8 cellular contexts compared by ENCODE assay signal in genomic region chr11:15074206-15075161, GRCh38. TPM values are rescaled to one million over a fixed set of nuclear protein-coding genes. Genes with fewer than 3 reads are reported as not detected.
DNase-seq lines count a peak whose midpoint lies in the region; ATAC-seq and TF ChIP-seq lines count a peak whose summit lies in the region.

No MANE protein-coding gene starts in this region.

- peak; percentile 65 for TF ChIP-seq CTCF in lung (IDR thresholded peaks at IDR 0.05; ENCODE audit: control extremely low read depth, extremely low read depth)

- no peak overlapping the region for H3K9ac ChIP-seq in BLaER1

- H4K20me1 ChIP-seq in BLaER1, result no peaks in the 10 kb centered on the region

- WGBS in ectodermal cell, 2 experiments, result 10 to 11% methylated on average over 33 of the region's 33 CpGs
- 4 to 5% methylated on average over 33 of the region's 33 CpGs for WGBS in lung, 2 donors

- no peak overlapping the region for H3K27ac ChIP-seq in BLaER1
- H3K27ac ChIP-seq in ectodermal cell (ENCODE audit: insufficient read depth, low read depth, low read length, poor library complexity, severe bottlenecking), result no peak overlapping the region
- no peak overlapping the region for H3K27ac ChIP-seq in lung (ENCODE audit: low read depth in 1 of 2, low read length in 1 of 2)

- no peaks in the 10 kb centered on the region for H3K27me3 ChIP-seq in BLaER1
- peaks cover 34% of the 10 kb centered on the region for H3K27me3 ChIP-seq in ectodermal cell (ENCODE audit: control insufficient read depth, insufficient read depth, low read length, poor library complexity, severe bottlenecking)
- peaks cover 12% of the 10 kb centered on the region for H3K27me3 ChIP-seq in lung (ENCODE audit: control insufficient read depth, insufficient read depth)

- H3K4me3 ChIP-seq in BLaER1 (no peak overlapping the region), ectodermal cell (ENCODE audit: insufficient read depth, low read depth, low read length) (peak overlapping the region; percentile 20), lung (no peak overlapping the region)

- peak overlapping the region; percentile 50 for H3K4me2 ChIP-seq in BLaER1

- ATAC-seq in GM19351 (IDR thresholded peaks at IDR 0.05; ENCODE audit: unreplicated experiment), result peak; percentile 94
- ATAC-seq in HG03457 (IDR thresholded peaks at IDR 0.05; ENCODE audit: unreplicated experiment), result peak; percentile 93
- peak; percentile 78 for ATAC-seq in lung (ENCODE audit: insufficient read depth, low FRiP score)

- H3K9me3 ChIP-seq in BLaER1 (peaks cover 45% of the 10 kb centered on the region), ectodermal cell (ENCODE audit: control insufficient read depth, low read length) (no peaks in the 10 kb centered on the region), lung (ENCODE audit: control insufficient read depth in 2 of 2, insufficient read depth in 1 of 2, low read length in 1 of 2) (peaks cover 0 to 12% of the 10 kb centered on the region in 2 donors)

- H3K4me1 ChIP-seq in BLaER1 (peaks cover 12% of the 10 kb centered on the region), ectodermal cell (ENCODE audit: control insufficient read depth, insufficient read depth, low read length) (no peaks in the 10 kb centered on the region), lung (ENCODE audit: control insufficient read depth in 2 of 2, insufficient read depth in 2 of 2, low read length in 2 of 2) (peaks cover 0 to 17% of the 10 kb centered on the region in 2 donors)

- peak; percentile 56 for DNase-seq in NCI-H524 treated with DMSO at 0.1 percent for 48 hours (lab: John Stamatoyannopoulos, UW)
- peak; percentile 84 to 87 for DNase-seq in activated CD4-positive, alpha-beta T cell treated with anti-CD3 and anti-CD28 coated beads, Interleukin-2, amount 50 U/mL, for 4 hours
- DNase-seq in lung (ENCODE audit: low spot score), result peak; percentile 81
- DNase-seq in stimulated activated CD8-positive, alpha-beta memory T cell treated with anti-CD3 and anti-CD28 coated beads, Interleukin-12 subunit alpha, Interleukin-12 subunit beta, amount 100 ng/mL, for 24 hours (ENCODE audit: extremely low read depth), result peak; percentile 59

- H3K36me3 ChIP-seq in BLaER1, result no peaks in the 10 kb centered on the region
- no peaks in the 10 kb centered on the region for H3K36me3 ChIP-seq in ectodermal cell (ENCODE audit: control insufficient read depth, insufficient read depth, low read length)
- no peaks in the 10 kb centered on the region for H3K36me3 ChIP-seq in lung (ENCODE audit: control insufficient read depth in 2 of 2, insufficient read depth in 2 of 2, low read length in 2 of 2)

RNA-seq across cellular contexts. Expression of gene CALCB, which starts 1.1 kb away (rescaled TPM):
- 2.1 TPM for polyA plus RNA-seq in ectodermal cell (2013, experiment 1 of 4)
- polyA plus RNA-seq in ectodermal cell (2013, experiment 2 of 4), result 1.8 TPM
- 1.8 TPM for polyA plus RNA-seq in ectodermal cell (2013, experiment 3 of 4)
- polyA plus RNA-seq in ectodermal cell (2013, experiment 4 of 4), result 1.5 TPM
- total RNA-seq in lung, result under 1 TPM; 0.11 to 0.25 TPM
- under 1 TPM in 1 of 2 donors, not detected in 1; 0.09 TPM for polyA plus RNA-seq in lung

RNA-seq across cellular contexts. Expression of gene INSC, which starts 40.2 kb away (rescaled TPM):
- polyA plus RNA-seq in ectodermal cell (2013, experiment 1 of 4), result 2.0 TPM
- 1.5 TPM for polyA plus RNA-seq in ectodermal cell (2013, experiment 2 of 4)
- 1.3 TPM for polyA plus RNA-seq in ectodermal cell (2013, experiment 3 of 4)
- 1.7 TPM for polyA plus RNA-seq in ectodermal cell (2013, experiment 4 of 4)
- under 1 TPM; 0.89 to 0.91 TPM for total RNA-seq in lung
- polyA plus RNA-seq in lung, result under 1 TPM; 0.49 to 0.57 TPM
